7 cellular contexts compared by ENCODE assay signal in genomic region chr10:97401455-97401919, GRCh38. TPM values are rescaled to one million over a fixed set of nuclear protein-coding genes. Genes with fewer than 3 reads are reported as not detected.
A peak's percentile ranks its signal among the peaks of the same experiment; 100 is the strongest.
DNase-seq lines count a peak whose midpoint lies in the region; ATAC-seq and TF ChIP-seq lines count a peak whose summit lies in the region.

No MANE protein-coding gene starts in this region.

- peaks cover 9% of the 10 kb centered on the region for H3K79me2 ChIP-seq in hepatocyte

- H3K27ac ChIP-seq in HL-60 (replicated peaks) (peak overlapping the region; percentile 94), hepatocyte (peak overlapping the region; percentile 23)

- H3K4me2 ChIP-seq in hepatocyte, result peak overlapping the region; percentile 48

- 72% methylated on average over 13 of the region's 13 CpGs for WGBS in hepatocyte (ENCODE audit: low lambda C conversion rate, missing lambda C conversion rate)

- H3K9me2 ChIP-seq in hepatocyte (replicated peaks; ENCODE audit: insufficient read depth), result no peaks in the 10 kb centered on the region

- no peaks in the 10 kb centered on the region for H3K4me1 ChIP-seq in hepatocyte (ENCODE audit: insufficient read depth)

- no peaks in the 10 kb centered on the region for H3K36me3 ChIP-seq in hepatocyte (replicated peaks; ENCODE audit: insufficient read depth, low read depth)

- no peaks in the 10 kb centered on the region for H3K9me3 ChIP-seq in hepatocyte (ENCODE audit: low read depth)

- peak overlapping the region; percentile 79 for H3K27ac Mint-ChIP-seq in activated CD8-positive, alpha-beta T cell treated with anti-CD3 and anti-CD28 coated beads for 36 hours
- H3K27ac Mint-ChIP-seq in stimulated activated effector memory CD8-positive, alpha-beta T cell treated with anti-CD3 and anti-CD28 coated beads, Interleukin-12 subunit alpha, Interleukin-12 subunit beta, amount 100 ng/mL, for 72 hours, result peak overlapping the region; percentile 92

- no peaks in the 10 kb centered on the region for H3K9me3 Mint-ChIP-seq in activated CD8-positive, alpha-beta T cell treated with anti-CD3 and anti-CD28 coated beads for 36 hours
- no peaks in the 10 kb centered on the region for H3K9me3 Mint-ChIP-seq in stimulated activated effector memory CD8-positive, alpha-beta T cell treated with anti-CD3 and anti-CD28 coated beads, Interleukin-12 subunit alpha, Interleukin-12 subunit beta, amount 100 ng/mL, for 72 hours

- CTCF ChIA-PET in activated CD8-positive, alpha-beta T cell treated with anti-CD3 and anti-CD28 coated beads for 36 hours (lab: Charles Lee), result interaction anchor here (0.7 to 4.4 kb wide), 12 partner anchors 10 to 152 kb away, joined by 3 to 30 read pairs (median 5); no protein-coding TSS in a partner anchor

- no peak for TF ChIP-seq CTCF in HL-60 (IDR thresholded peaks at IDR 0.05; ENCODE audit: insufficient read depth, low read length)
- no peak for TF ChIP-seq CTCF in activated CD8-positive, alpha-beta T cell treated with anti-CD3 and anti-CD28 coated beads for 36 hours (IDR thresholded peaks at IDR 0.05)
- no peak for TF ChIP-seq CTCF in hepatocyte (IDR thresholded peaks at IDR 0.05; ENCODE audit: poor library complexity)

- H4K20me1 ChIP-seq in hepatocyte (ENCODE audit: insufficient read depth, poor library complexity, severe bottlenecking), result no peaks in the 10 kb centered on the region

- no peaks in the 10 kb centered on the region for H3K27me3 Mint-ChIP-seq in activated CD8-positive, alpha-beta T cell treated with anti-CD3 and anti-CD28 coated beads for 36 hours

- H3K4me3 Mint-ChIP-seq in activated CD8-positive, alpha-beta T cell treated with anti-CD3 and anti-CD28 coated beads for 36 hours, result peak overlapping the region; percentile 89
- peak overlapping the region; percentile 93 for H3K4me3 Mint-ChIP-seq in stimulated activated effector memory CD8-positive, alpha-beta T cell treated with anti-CD3 and anti-CD28 coated beads, Interleukin-12 subunit alpha, Interleukin-12 subunit beta, amount 100 ng/mL, for 72 hours

- DNase-seq in HL-60 (ENCODE audit: low read depth in 1 of 2, low spot score in 1 of 2) (no peak), hepatocyte (ENCODE audit: low spot score) (no peak), head of caudate nucleus (no peak), KG1 (lab: John Stamatoyannopoulos, UW) (no peak)
- no peak for DNase-seq in activated CD8-positive, alpha-beta T cell treated with anti-CD3 and anti-CD28 coated beads for 36 hours
- DNase-seq in stimulated activated effector memory CD8-positive, alpha-beta T cell treated with anti-CD3 and anti-CD28 coated beads, Interleukin-12 subunit alpha, Interleukin-12 subunit beta, amount 100 ng/mL, for 72 hours (ENCODE audit: low spot score in 2 of 2), result no peak
- no peak for DNase-seq in stimulated activated naive CD4-positive, alpha-beta T cell treated with Interleukin-2 at 50 U/mL for 16 hours (lab: John Stamatoyannopoulos, UW)

- peaks cover 5% of the 10 kb centered on the region for H3K4me1 Mint-ChIP-seq in activated CD8-positive, alpha-beta T cell treated with anti-CD3 and anti-CD28 coated beads for 36 hours (ENCODE audit: low read depth)
- H3K4me1 Mint-ChIP-seq in stimulated activated effector memory CD8-positive, alpha-beta T cell treated with anti-CD3 and anti-CD28 coated beads, Interleukin-12 subunit alpha, Interleukin-12 subunit beta, amount 100 ng/mL, for 72 hours, result peaks cover 16% of the 10 kb centered on the region

- peak overlapping the region; percentile 35 for H2AFZ ChIP-seq in hepatocyte

- H3K4me3 ChIP-seq in HL-60 (replicated peaks; ENCODE audit: insufficient read depth, low read length), result no peak overlapping the region; the same call in 1 of the 2 replicates
- no peak overlapping the region for H3K4me3 ChIP-seq in hepatocyte

- H3K27me3 ChIP-seq in HL-60 (ENCODE audit: insufficient read depth, poor library complexity, severe bottlenecking), result no peaks in the 10 kb centered on the region
- no peaks in the 10 kb centered on the region for H3K27me3 ChIP-seq in hepatocyte

- peaks cover 7% of the 10 kb centered on the region for H3K36me3 Mint-ChIP-seq in activated CD8-positive, alpha-beta T cell treated with anti-CD3 and anti-CD28 coated beads for 36 hours (ENCODE audit: low read depth)
- H3K36me3 Mint-ChIP-seq in stimulated activated effector memory CD8-positive, alpha-beta T cell treated with anti-CD3 and anti-CD28 coated beads, Interleukin-12 subunit alpha, Interleukin-12 subunit beta, amount 100 ng/mL, for 72 hours, result peaks cover 32% of the 10 kb centered on the region

- no peak for ATAC-seq in activated CD8-positive, alpha-beta T cell treated with anti-CD3 and anti-CD28 coated beads for 36 hours
- no peak for ATAC-seq in stimulated activated effector memory CD8-positive, alpha-beta T cell treated with anti-CD3 and anti-CD28 coated beads, Interleukin-12 subunit alpha, Interleukin-12 subunit beta, amount 100 ng/mL, for 72 hours

- intact Hi-C loops in activated CD8-positive, alpha-beta T cell treated with anti-CD3 and anti-CD28 coated beads for 36 hours (cut with micrococcal nuclease), result loop anchor here (10.0 kb wide), 1 partner anchor 93 kb away; the partner anchor contains the start of genes MMS19 and UBTD1
- intact Hi-C loops in head of caudate nucleus (cut with DNase I), result no loop called here

- POLR2A ChIA-PET in activated CD8-positive, alpha-beta T cell treated with anti-CD3 and anti-CD28 coated beads for 36 hours (lab: Charles Lee), result interaction anchor here (0.9 to 1.5 kb wide), 9 partner anchors 8 to 42 kb away, joined by 3 to 7 read pairs (median 5); no protein-coding TSS in a partner anchor

RNA-seq across cellular contexts. Expression of gene RRP12, which starts 0.3 kb away (rescaled TPM):
- total RNA-seq in activated CD8-positive, alpha-beta T cell treated with anti-CD3 and anti-CD28 coated beads for 36 hours, result 10 to 100 TPM; 50.3 to 51.0 TPM
- 8.5 and 10.6 TPM in 2 replicates for total RNA-seq in hepatocyte
- polyA plus RNA-seq in hepatocyte, result 19.6 and 20.6 TPM in 2 replicates

RNA-seq across cellular contexts. Expression of gene PGAM1, which starts 24.5 kb away (rescaled TPM):
- 1,000 to 10,000 TPM; 1,193 to 1,205 TPM for total RNA-seq in activated CD8-positive, alpha-beta T cell treated with anti-CD3 and anti-CD28 coated beads for 36 hours
- total RNA-seq in hepatocyte, result 204 and 214 TPM in 2 replicates
- polyA plus RNA-seq in hepatocyte, result 239 and 254 TPM in 2 replicates

RNA-seq across cellular contexts. Expression of gene EXOSC1, which starts 44.3 kb away (rescaled TPM):
- total RNA-seq in activated CD8-positive, alpha-beta T cell treated with anti-CD3 and anti-CD28 coated beads for 36 hours, result 10 to 100 TPM; 43.3 to 49.2 TPM
- total RNA-seq in hepatocyte, result 34.7 and 40.0 TPM in 2 replicates
- polyA plus RNA-seq in hepatocyte, result 39.1 and 51.7 TPM in 2 replicates

RNA-seq across cellular contexts. Expression of gene ZDHHC16, which starts 44.5 kb away (rescaled TPM):
- 10 to 100 TPM; 23.8 to 25.2 TPM for total RNA-seq in activated CD8-positive, alpha-beta T cell treated with anti-CD3 and anti-CD28 coated beads for 36 hours
- 54.4 and 57.0 TPM in 2 replicates for total RNA-seq in hepatocyte
- 81.9 and 86.8 TPM in 2 replicates for polyA plus RNA-seq in hepatocyte
